Comparison of ENCODE assay signal across 16 cellular contexts in the genomic region with DNA sequence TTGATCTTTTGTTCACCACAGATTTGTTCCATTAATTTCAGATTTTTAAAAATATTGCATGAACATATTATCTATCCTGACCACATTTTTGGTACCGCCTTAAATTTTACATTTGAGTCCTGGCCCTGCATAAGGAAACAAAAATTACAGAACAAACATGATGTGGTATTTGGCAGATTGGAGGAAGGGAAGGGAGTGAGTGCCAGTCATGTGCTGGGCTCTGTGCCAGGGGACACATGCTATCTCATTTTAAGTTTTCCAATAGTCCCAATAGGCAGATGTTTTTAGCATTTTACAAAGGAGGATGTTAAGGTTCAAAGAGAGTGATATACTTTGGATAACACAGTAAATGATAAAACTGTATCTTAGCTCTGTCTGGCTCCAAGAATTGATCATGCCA.
DNase-seq lines count a peak whose midpoint lies in the region; ATAC-seq and TF ChIP-seq lines count a peak whose summit lies in the region.
"Had no signal": no experiment of that assay in that cellular context is flagged by ENCODE, and none has a peak within 500 bp of the region (broad histone marks: within the 10 kb centered on the region; RNA-seq: fewer than 3 reads in every experiment).

No MANE protein-coding gene starts in this region.

- BruUV-seq in MCF 10A (replicated peaks; lab: Mats Ljungman, UMichigan) (no TSS peak), mammary epithelial cell (replicated peaks; lab: Mats Ljungman, UMichigan) (no TSS peak)

- peaks cover 6% of the 10 kb centered on the region for H3K36me3 Mint-ChIP-seq in MCF 10A (ENCODE audit: insufficient read depth, unreplicated experiment)
- peaks cover 0 to 2% of the 10 kb centered on the region in 2 donors for H3K36me3 Mint-ChIP-seq in activated T-cell treated with anti-CD3 and anti-CD28 coated beads, Interleukin-2, amount 50 U/mL, for 72 hours (ENCODE audit: insufficient read depth in 2 of 2)

- peak; percentile 13 for DNase-seq in MCF 10A (ENCODE audit: unreplicated experiment)
- no peak for DNase-seq in mammary epithelial cell
- no peak for DNase-seq in coronary artery (ENCODE audit: low spot score)
- DNase-seq in right lobe of liver, result peak; percentile 62 to 67 (median 65)
- peak; percentile 83 to 84 for DNase-seq in aorta
- no peak for DNase-seq in stimulated activated CD4-positive, alpha-beta T cell treated with anti-CD3 and anti-CD28 coated beads, Interleukin-2, amount 100 ng/mL, for 48 hours
- DNase-seq in stimulated activated CD8-positive, alpha-beta memory T cell treated with anti-CD3 and anti-CD28 coated beads, Interleukin-4, amount 100 ng/mL, for 48 hours, result no peak
- DNase-seq in activated T-cell treated with anti-CD3 and anti-CD28 coated beads, Interleukin-2, amount 50 U/mL, for 72 hours, result no peak
- DNase-seq: activated naive CD4-positive, alpha-beta T cell; CD4-positive, alpha-beta T cell; effector memory CD8-positive, alpha-beta T cell; NCI-H345; small intestine; stimulated activated naive CD4-positive, alpha-beta T cell treated with Interleukin-2 at 50 U/mL for 16 hours had no signal

- no peak overlapping the region for H3K27ac Mint-ChIP-seq in MCF 10A (ENCODE audit: low read depth, unreplicated experiment)
- no peak overlapping the region for H3K27ac Mint-ChIP-seq in activated T-cell treated with anti-CD3 and anti-CD28 coated beads, Interleukin-2, amount 50 U/mL, for 72 hours
- H3K27ac Mint-ChIP-seq: CD4-positive, alpha-beta T cell; mesothelial cell of epicardium had no signal

- no peaks in the 10 kb centered on the region for H3K27me3 Mint-ChIP-seq in MCF 10A (ENCODE audit: insufficient read depth, unreplicated experiment)
- no peaks in the 10 kb centered on the region for H3K27me3 Mint-ChIP-seq in activated T-cell treated with anti-CD3 and anti-CD28 coated beads, Interleukin-2, amount 50 U/mL, for 72 hours (ENCODE audit: low read depth)
- H3K27me3 Mint-ChIP-seq: CD4-positive, alpha-beta T cell; effector memory CD8-positive, alpha-beta T cell had no signal

- H3K9me3 ChIP-seq in mammary epithelial cell (replicated peaks; ENCODE audit: insufficient read depth, low read length) (no peaks in the 10 kb centered on the region), right lobe of liver (no peaks in the 10 kb centered on the region), aorta (ENCODE audit: control insufficient read depth, low read length) (no peaks in the 10 kb centered on the region)

- H3K4me1 ChIP-seq in mammary epithelial cell (ENCODE audit: insufficient read depth, low read length) (no peaks in the 10 kb centered on the region), right lobe of liver (no peaks in the 10 kb centered on the region), aorta (ENCODE audit: control insufficient read depth in 1 of 2, insufficient read depth in 2 of 2, low read length in 2 of 2) (peaks cover 0 to 4% of the 10 kb centered on the region in 2 donors)

- in situ Hi-C loops in mammary epithelial cell (cut with MboI; ENCODE audit: low sequenced_read_pairs in 2 of 2), result loop anchor here in 1 of 2 donors (25.0 kb wide), 1 partner anchor 1090 kb away; no protein-coding TSS in a partner anchor

- 100% methylated on average over 1 of the region's 1 CpG for WGBS in mammary epithelial cell (ENCODE audit: low coverage, missing lambda C conversion rate)
- WGBS in right lobe of liver (ENCODE audit: insufficient coverage, low coverage, low lambda C conversion rate, missing lambda C conversion rate), result 73% methylated on average over 1 of the region's 1 CpG
- WGBS in aorta, 2 donors, result 0 to 4% methylated on average over 1 of the region's 1 CpG

- H3K36me3 ChIP-seq in mammary epithelial cell (ENCODE audit: insufficient read depth, low read length) (no peaks in the 10 kb centered on the region), right lobe of liver (no peaks in the 10 kb centered on the region), aorta (ENCODE audit: control insufficient read depth in 1 of 2, insufficient read depth in 2 of 2, low read length in 1 of 2) (no peaks in the 10 kb centered on the region)

- TF ChIP-seq POLR2A in right lobe of liver (IDR thresholded peaks at IDR 0.05), result no peak

- intact Hi-C loops in MCF 10A (cut with micrococcal nuclease) (no loop called here), mammary epithelial cell (cut with micrococcal nuclease) (no loop called here), right lobe of liver (cut with DNase I) (no loop called here), aorta (cut with DNase I) (loop anchor here in 1 of 2 donors (2.0 kb wide), 1 partner anchor 37 kb away; no protein-coding TSS in a partner anchor)

- POLR2A ChIA-PET in MCF 10A (lab: Yijun Ruan, JAX), result no interaction called here

- dilution Hi-C loops in mammary epithelial cell (cut with HindIII; ENCODE audit: low sequenced_read_pairs), result no loop called here

- no peak for TF ChIP-seq CTCF in MCF 10A (IDR thresholded peaks at IDR 0.05; ENCODE audit: unreplicated experiment)
- TF ChIP-seq CTCF in mammary epithelial cell (conservative IDR thresholded peaks at IDR 0.05 in 1 of 2, IDR thresholded peaks at IDR 0.05 in 1 of 2; ENCODE audit: extremely low read depth in 1 of 2, insufficient read depth in 1 of 2, low read depth in 1 of 2, low read length in 2 of 2), result no peak
- TF ChIP-seq CTCF in coronary artery (IDR thresholded peaks at IDR 0.05), result no peak
- TF ChIP-seq CTCF in right lobe of liver (IDR thresholded peaks at IDR 0.05), result no peak

- H3K4me3 ChIP-seq in mammary epithelial cell (replicated peaks in 1 of 3; ENCODE audit: insufficient read depth in 1 of 3, low read depth in 2 of 3, low read length in 3 of 3), result no peak overlapping the region
- no peak overlapping the region for H3K4me3 ChIP-seq in coronary artery
- H3K4me3 ChIP-seq in right lobe of liver, result no peak overlapping the region
- H3K4me3 ChIP-seq in aorta (ENCODE audit: low read length in 2 of 2), result no peak overlapping the region
- H3K4me3 ChIP-seq: GM12878 had no signal

- H2AFZ ChIP-seq in mammary epithelial cell (ENCODE audit: low read depth, low read length), result no peak overlapping the region

- H3K4me3 Mint-ChIP-seq in MCF 10A (ENCODE audit: unreplicated experiment), result no peak overlapping the region
- no peak overlapping the region for H3K4me3 Mint-ChIP-seq in activated T-cell treated with anti-CD3 and anti-CD28 coated beads, Interleukin-2, amount 50 U/mL, for 72 hours
- H3K4me3 Mint-ChIP-seq: CD4-positive, alpha-beta T cell; effector memory CD8-positive, alpha-beta T cell; mesothelial cell of epicardium had no signal

- no peak overlapping the region for H3K9ac ChIP-seq in mammary epithelial cell (ENCODE audit: insufficient read depth, low read length)

- H3K9me3 Mint-ChIP-seq in MCF 10A (ENCODE audit: unreplicated experiment), result no peaks in the 10 kb centered on the region
- H3K9me3 Mint-ChIP-seq in activated T-cell treated with anti-CD3 and anti-CD28 coated beads, Interleukin-2, amount 50 U/mL, for 72 hours, result peaks cover 3 to 4% of the 10 kb centered on the region in 2 donors
- H3K9me3 Mint-ChIP-seq: effector memory CD8-positive, alpha-beta T cell had no signal

- CTCF ChIA-PET in MCF 10A (lab: Yijun Ruan, JAX) (interaction anchor here (0.7 to 1.0 kb wide), 3 partner anchors 13 to 140 kb away, joined by 3 read pairs; no protein-coding TSS in a partner anchor), mammary epithelial cell (lab: Charles Lee; ENCODE audit: low non-redundant PET) (no interaction called here)

- H3K4me2 ChIP-seq in mammary epithelial cell (ENCODE audit: insufficient read depth, low read depth, low read length), result no peak overlapping the region

- no peaks in the 10 kb centered on the region for H3K4me1 Mint-ChIP-seq in MCF 10A (ENCODE audit: insufficient read depth, unreplicated experiment)
- no peaks in the 10 kb centered on the region for H3K4me1 Mint-ChIP-seq in activated T-cell treated with anti-CD3 and anti-CD28 coated beads, Interleukin-2, amount 50 U/mL, for 72 hours (ENCODE audit: low read depth)
- H3K4me1 Mint-ChIP-seq: mesothelial cell of epicardium had no signal

- H4K20me1 ChIP-seq in mammary epithelial cell (ENCODE audit: insufficient read depth, low read length), result no peaks in the 10 kb centered on the region

- H3K27me3 ChIP-seq in mammary epithelial cell (ENCODE audit: insufficient read depth, low read length) (no peaks in the 10 kb centered on the region), right lobe of liver (no peaks in the 10 kb centered on the region), aorta (ENCODE audit: control insufficient read depth in 1 of 2, insufficient read depth in 2 of 2, low read length in 1 of 2) (no peaks in the 10 kb centered on the region)

- peak in 3 of 4 donors; percentile 56 to 74 (median 57) for ATAC-seq in right lobe of liver
- peak; percentile 22 for ATAC-seq in aorta (ENCODE audit: low FRiP score)
- ATAC-seq in activated T-cell treated with anti-CD3 and anti-CD28 coated beads, Interleukin-2, amount 50 U/mL, for 72 hours (replicated peaks in 1 of 2), result no peak
- ATAC-seq: effector memory CD8-positive, alpha-beta T cell; GM12878 had no signal

- H3K27ac ChIP-seq in mammary epithelial cell (ENCODE audit: insufficient read depth, low read depth, low read length) (no peak overlapping the region), coronary artery (peak overlapping the region; percentile 45 to 59), right lobe of liver (no peak overlapping the region), aorta (ENCODE audit: low read depth in 1 of 2, low read length in 2 of 2) (no peak overlapping the region)

- H3K79me2 ChIP-seq in mammary epithelial cell (ENCODE audit: insufficient read depth, low read length), result no peaks in the 10 kb centered on the region

Comparison
In these comparisons a context has a peak if more than half of its experiments do, and no peak if none do; other contexts are left out.
1. DNase-seq: peak in MCF 10A (single experiment), right lobe of liver (3 of 3) and aorta (2 of 2); none in mammary epithelial cell (single experiment), coronary artery (single experiment), stimulated activated CD4-positive, alpha-beta T cell treated with anti-CD3 and anti-CD28 coated beads, Interleukin-2, amount 100 ng/mL, for 48 hours (0 of 2), stimulated activated CD8-positive, alpha-beta memory T cell treated with anti-CD3 and anti-CD28 coated beads, Interleukin-4, amount 100 ng/mL, for 48 hours (single experiment) and activated T-cell treated with anti-CD3 and anti-CD28 coated beads, Interleukin-2, amount 50 U/mL, for 72 hours (0 of 2).
2. H3K27ac ChIP-seq: peak in coronary artery (2 of 2); none in mammary epithelial cell (single experiment), right lobe of liver (0 of 3) and aorta (0 of 2).
3. ATAC-seq: peak in right lobe of liver (3 of 4) and aorta (single experiment); none in activated T-cell treated with anti-CD3 and anti-CD28 coated beads, Interleukin-2, amount 50 U/mL, for 72 hours (0 of 2).